ENCODE assay signal across 7 cellular contexts in the genomic region with DNA sequence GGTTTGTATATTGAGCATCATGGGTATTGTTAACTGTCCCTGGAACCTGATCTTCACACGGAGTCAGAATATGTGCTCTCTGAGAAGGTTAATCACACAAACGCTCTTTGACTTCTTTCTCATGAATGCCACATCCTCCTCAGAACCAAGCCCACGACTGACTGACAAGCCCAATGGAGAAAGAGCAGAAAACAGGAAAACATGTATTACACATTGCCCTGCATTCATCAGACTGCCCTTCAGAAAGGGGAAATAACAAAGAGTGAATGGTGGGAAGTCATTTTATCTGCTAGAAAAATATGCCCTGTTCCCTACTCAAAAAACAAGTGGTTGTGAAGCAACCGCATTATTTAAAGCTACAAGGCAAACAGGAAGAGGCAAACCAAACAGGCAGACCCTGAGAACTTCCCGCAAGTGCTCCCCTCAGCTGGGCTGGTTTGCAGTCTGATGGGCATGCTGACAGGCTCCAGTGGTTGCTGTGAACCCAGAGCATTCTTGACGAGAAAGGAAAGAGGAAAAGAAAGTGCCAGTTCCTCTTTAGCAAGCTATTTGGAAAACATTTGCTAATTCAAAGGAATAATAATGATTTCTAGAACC.
A peak's percentile ranks its signal among the peaks of the same experiment; 100 is the strongest.
DNase-seq lines count a peak whose midpoint lies in the region; ATAC-seq and TF ChIP-seq lines count a peak whose summit lies in the region.

No MANE protein-coding gene starts in this region.

- no TSS peak for BruUV-seq in Calu3 (replicated peaks; lab: Mats Ljungman, UMichigan)

- H3K4me3 Mint-ChIP-seq in osteocyte (ENCODE audit: unreplicated experiment) (no peak overlapping the region), Calu3 (ENCODE audit: low read depth, unreplicated experiment) (no peak overlapping the region)

- DNase-seq in HT1080 (ENCODE audit: low read depth) (peak; percentile 10), osteocyte (ENCODE audit: extremely low spot score, unreplicated experiment) (no peak), middle frontal gyrus (ENCODE audit: extremely low spot score, low spot score) (no peak), Calu3 (no peak)
- peak; percentile 26 for DNase-seq in stimulated activated CD8-positive, alpha-beta memory T cell treated with anti-CD3 and anti-CD28 coated beads, Interleukin-4, amount 100 ng/mL, for 48 hours

- TF ChIP-seq CTCF in osteocyte (IDR thresholded peaks at IDR 0.05), result no peak
- no peak for TF ChIP-seq CTCF in Calu3 (IDR thresholded peaks at IDR 0.05; ENCODE audit: unreplicated experiment)

- H3K9me3 Mint-ChIP-seq in osteocyte (ENCODE audit: unreplicated experiment), result no peaks in the 10 kb centered on the region
- no peaks in the 10 kb centered on the region for H3K9me3 Mint-ChIP-seq in Calu3 (ENCODE audit: low read depth, unreplicated experiment)

- H3K27ac Mint-ChIP-seq in osteocyte (ENCODE audit: unreplicated experiment), result no peak overlapping the region
- H3K27ac Mint-ChIP-seq in Calu3 (ENCODE audit: unreplicated experiment), result no peak overlapping the region

- intact Hi-C loops in Calu3 (cut with micrococcal nuclease; ENCODE audit: unreplicated experiment), result no loop called here

- H3K36me3 Mint-ChIP-seq in osteocyte (ENCODE audit: unreplicated experiment) (no peaks in the 10 kb centered on the region), Calu3 (ENCODE audit: insufficient read depth, unreplicated experiment) (no peaks in the 10 kb centered on the region)

- H3K27me3 Mint-ChIP-seq in osteocyte (ENCODE audit: unreplicated experiment) (no peaks in the 10 kb centered on the region), Calu3 (ENCODE audit: unreplicated experiment) (no peaks in the 10 kb centered on the region)

- ATAC-seq in GM21390 (IDR thresholded peaks at IDR 0.05; ENCODE audit: unreplicated experiment) (peak; percentile 87), esophagus mucosa (peak; percentile 36)

- H3K4me1 Mint-ChIP-seq in osteocyte (ENCODE audit: unreplicated experiment) (no peaks in the 10 kb centered on the region), Calu3 (ENCODE audit: low read depth, unreplicated experiment) (no peaks in the 10 kb centered on the region)

- CTCF ChIA-PET in Calu3 (lab: Charles Lee), result interaction anchor here (0.6 kb wide), 1 partner anchor 799 kb away, joined by 3 read pairs; no protein-coding TSS in a partner anchor

Comparison
In these comparisons a context has a peak if more than half of its experiments do, and no peak if none do; other contexts are left out.
1. DNase-seq: peak in HT1080 (single experiment) and stimulated activated CD8-positive, alpha-beta memory T cell treated with anti-CD3 and anti-CD28 coated beads, Interleukin-4, amount 100 ng/mL, for 48 hours (single experiment); none in osteocyte (single experiment), middle frontal gyrus (single experiment) and Calu3 (single experiment).